In the genomic region with DNA sequence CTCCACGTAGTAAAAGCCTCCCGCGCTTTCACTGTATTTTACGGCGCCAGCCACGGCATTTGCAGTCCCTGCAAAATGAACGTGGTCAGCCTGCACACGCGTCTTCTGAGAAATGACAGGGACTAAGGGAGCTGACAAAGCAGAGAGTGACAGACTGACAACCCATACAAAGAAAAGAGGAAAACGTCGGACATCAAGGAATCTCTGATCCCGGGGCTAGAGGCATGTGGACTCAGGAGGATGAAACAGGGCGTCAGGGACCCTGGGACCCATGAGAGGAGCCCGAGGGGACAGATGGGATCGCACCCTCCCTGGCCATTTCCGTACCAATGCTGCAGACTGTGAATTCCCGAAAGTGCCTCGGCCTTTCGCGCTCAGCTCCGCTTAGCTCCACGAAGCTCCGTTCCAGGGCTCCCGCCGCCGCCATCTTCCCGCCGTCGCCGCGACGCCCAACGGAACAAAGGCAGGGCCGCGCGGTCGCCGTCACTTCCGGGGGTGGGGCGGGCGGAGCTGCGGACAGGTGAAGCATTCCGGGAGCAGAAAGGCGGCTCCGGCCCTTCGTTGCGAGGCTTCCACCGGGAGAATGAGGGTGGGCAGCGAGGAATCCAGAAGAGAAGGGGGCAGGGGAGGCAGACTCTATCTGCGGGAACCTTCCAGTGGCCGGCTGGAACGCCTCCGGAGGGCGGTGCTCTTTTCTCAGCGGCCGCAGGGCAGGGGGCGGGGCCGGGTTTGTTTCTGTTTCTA, we compare ENCODE assay signal across 8 cellular contexts. TPM values are rescaled to one million over a fixed set of nuclear protein-coding genes. Genes with fewer than 3 reads are reported as not detected.
DNase-seq lines count a peak whose midpoint lies in the region; ATAC-seq and TF ChIP-seq lines count a peak whose summit lies in the region.

A gene with protein sequence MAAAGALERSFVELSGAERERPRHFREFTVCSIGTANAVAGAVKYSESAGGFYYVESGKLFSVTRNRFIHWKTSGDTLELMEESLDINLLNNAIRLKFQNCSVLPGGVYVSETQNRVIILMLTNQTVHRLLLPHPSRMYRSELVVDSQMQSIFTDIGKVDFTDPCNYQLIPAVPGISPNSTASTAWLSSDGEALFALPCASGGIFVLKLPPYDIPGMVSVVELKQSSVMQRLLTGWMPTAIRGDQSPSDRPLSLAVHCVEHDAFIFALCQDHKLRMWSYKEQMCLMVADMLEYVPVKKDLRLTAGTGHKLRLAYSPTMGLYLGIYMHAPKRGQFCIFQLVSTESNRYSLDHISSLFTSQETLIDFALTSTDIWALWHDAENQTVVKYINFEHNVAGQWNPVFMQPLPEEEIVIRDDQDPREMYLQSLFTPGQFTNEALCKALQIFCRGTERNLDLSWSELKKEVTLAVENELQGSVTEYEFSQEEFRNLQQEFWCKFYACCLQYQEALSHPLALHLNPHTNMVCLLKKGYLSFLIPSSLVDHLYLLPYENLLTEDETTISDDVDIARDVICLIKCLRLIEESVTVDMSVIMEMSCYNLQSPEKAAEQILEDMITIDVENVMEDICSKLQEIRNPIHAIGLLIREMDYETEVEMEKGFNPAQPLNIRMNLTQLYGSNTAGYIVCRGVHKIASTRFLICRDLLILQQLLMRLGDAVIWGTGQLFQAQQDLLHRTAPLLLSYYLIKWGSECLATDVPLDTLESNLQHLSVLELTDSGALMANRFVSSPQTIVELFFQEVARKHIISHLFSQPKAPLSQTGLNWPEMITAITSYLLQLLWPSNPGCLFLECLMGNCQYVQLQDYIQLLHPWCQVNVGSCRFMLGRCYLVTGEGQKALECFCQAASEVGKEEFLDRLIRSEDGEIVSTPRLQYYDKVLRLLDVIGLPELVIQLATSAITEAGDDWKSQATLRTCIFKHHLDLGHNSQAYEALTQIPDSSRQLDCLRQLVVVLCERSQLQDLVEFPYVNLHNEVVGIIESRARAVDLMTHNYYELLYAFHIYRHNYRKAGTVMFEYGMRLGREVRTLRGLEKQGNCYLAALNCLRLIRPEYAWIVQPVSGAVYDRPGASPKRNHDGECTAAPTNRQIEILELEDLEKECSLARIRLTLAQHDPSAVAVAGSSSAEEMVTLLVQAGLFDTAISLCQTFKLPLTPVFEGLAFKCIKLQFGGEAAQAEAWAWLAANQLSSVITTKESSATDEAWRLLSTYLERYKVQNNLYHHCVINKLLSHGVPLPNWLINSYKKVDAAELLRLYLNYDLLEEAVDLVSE (N-terminal part only) (minus strand): TSS at position 459 of the 744 bp plus-strand sequence. CDS start 32 bp downstream, at position 427.

- intact Hi-C loops in ascending aorta (cut with DNase I) = loop anchor here (1.0 to 10.0 kb wide), 6 partner anchors 81 to 261 kb away; a partner anchor contains a TSS
- intact Hi-C loops in uterus (cut with DNase I; ENCODE audit: low total_unique reads) = loop anchor here (10.0 kb wide), 1 partner anchor 473 kb away; a partner anchor contains a TSS

- H3K36me3 ChIP-seq in ascending aorta (peaks cover 2 to 20% of the 10 kb centered on the region in 2 donors), uterus (no peaks in the 10 kb centered on the region)

- peak within 1 kb of the TSS; percentile 87 to 96 for H3K27ac ChIP-seq in ascending aorta
- peak within 1 kb of the TSS; percentile 88 to 92 for H3K27ac ChIP-seq in uterus

- H3K9me3 ChIP-seq in ascending aorta (no peaks in the 10 kb centered on the region), uterus (no peaks in the 10 kb centered on the region)

- ATAC-seq in GM18499 (IDR thresholded peaks at IDR 0.05; ENCODE audit: insufficient read depth, unreplicated experiment) (peak; percentile 39), HG02763 (IDR thresholded peaks at IDR 0.05; ENCODE audit: unreplicated experiment) (peak; percentile 80)

- H3K4me3 ChIP-seq in ascending aorta (peak within 1 kb of the TSS; percentile 80 to 91), uterus (peak within 1 kb of the TSS; percentile 79 to 91)

- DNase-seq in NCI-H146 treated with DMSO at 0.1 percent for 48 hours (lab: John Stamatoyannopoulos, UW; ENCODE audit: unreplicated experiment) (peak; percentile 60), T-helper 9 cell (peak; percentile 85), ascending aorta (ENCODE audit: low spot score in 2 of 2) (peak; percentile 32 to 92), hepatic stellate cell (ENCODE audit: low spot score) (peak; percentile 80), putamen (ENCODE audit: low spot score) (peak; percentile 76), uterus (peak; percentile 83 to 84)

- H3K27me3 ChIP-seq in ascending aorta = no peaks in the 10 kb centered on the region
- H3K27me3 ChIP-seq in uterus = no peaks in the 10 kb centered on the region

- TF ChIP-seq POLR2A in uterus (IDR thresholded peaks at IDR 0.05) = peak; percentile 64 to 81

- TF ChIP-seq CTCF in ascending aorta (IDR thresholded peaks at IDR 0.05) = no peak
- TF ChIP-seq CTCF in uterus (IDR thresholded peaks at IDR 0.05) = no peak

- peaks cover 4 to 11% of the 10 kb centered on the region in 2 donors for H3K4me1 ChIP-seq in ascending aorta
- peaks cover 4% of the 10 kb centered on the region in 2 donors for H3K4me1 ChIP-seq in uterus

RNA-seq across cellular contexts. Expression of the gene that starts here (rescaled TPM):
- 14.0 TPM for total RNA-seq in ascending aorta
- 10 to 100 TPM; 11.8 to 90.8 (median 40.4) TPM for total RNA-seq in uterus

Comparison
In these comparisons a context has a peak if more than half of its experiments do, and no peak if none do; other contexts are left out.
1. Peak in every context shown above with its lines: DNase-seq, ATAC-seq, H3K4me3 ChIP-seq and H3K27ac ChIP-seq.